9 cellular contexts compared by ENCODE assay signal in genomic region chr5:61055434-61056006, GRCh38.
DNase-seq lines count a peak whose midpoint lies in the region; ATAC-seq, FAIRE-seq and TF ChIP-seq lines count a peak whose summit lies in the region.
"Had no signal": no experiment of that assay in that cellular context is flagged by ENCODE, and none has a peak within 500 bp of the region (broad histone marks: within the 10 kb centered on the region; RNA-seq: fewer than 3 reads in every experiment).

No MANE protein-coding gene starts in this region.

- TF ChIP-seq POLR2A in endothelial cell of umbilical vein (IDR thresholded peaks at IDR 0.05; ENCODE audit: low read depth, low read length) = no peak

- FAIRE-seq in A204.1 (lab: Jason Lieb, UNC) = peak; percentile 52
- peak; percentile 75 for FAIRE-seq in endothelial cell of umbilical vein (lab: Jason Lieb, UNC)

- no peak overlapping the region for H3K4me3 Mint-ChIP-seq in neural progenitor cell
- no peak overlapping the region for H3K4me3 Mint-ChIP-seq in activated CD4-positive, alpha-beta memory T cell treated with anti-CD3 and anti-CD28 coated beads for 36 hours
- H3K4me3 Mint-ChIP-seq: dendritic cell treated with granulocyte-macrophage colony-stimulating factor and Interleukin-4, amounts not matched to agents 40 ng/mL and 50 ng/mL, for 4 days had no signal

- peaks cover 10% of the 10 kb centered on the region for H3K4me1 Mint-ChIP-seq in neural progenitor cell
- H3K4me1 Mint-ChIP-seq in activated CD4-positive, alpha-beta memory T cell treated with anti-CD3 and anti-CD28 coated beads for 36 hours (ENCODE audit: low read depth) = peaks cover 4% of the 10 kb centered on the region

- no peak overlapping the region for H3K4me2 ChIP-seq in endothelial cell of umbilical vein (ENCODE audit: insufficient read depth, low read length)
- H3K4me2 ChIP-seq in neural progenitor cell = no peak overlapping the region

- no peaks in the 10 kb centered on the region for H3K79me2 ChIP-seq in endothelial cell of umbilical vein (ENCODE audit: control insufficient read depth, insufficient read depth, low read length)
- no peaks in the 10 kb centered on the region for H3K79me2 ChIP-seq in neural progenitor cell (ENCODE audit: low read depth)

- intact Hi-C loops in endothelial cell of umbilical vein (cut with micrococcal nuclease) = loop anchor here (1.0 to 5.0 kb wide), 10 partner anchors 97 to 1087 kb away; partner anchors contain the start of gene SMIM15
- intact Hi-C loops in activated CD4-positive, alpha-beta memory T cell treated with anti-CD3 and anti-CD28 coated beads for 36 hours (cut with micrococcal nuclease) = loop anchor here (1.0 to 10.0 kb wide), 3 partner anchors 107 to 603 kb away; partner anchors contain the start of genes SMIM15 and ZSWIM6

- POLR2A ChIA-PET in endothelial cell of umbilical vein (lab: Charles Lee) = no interaction called here
- POLR2A ChIA-PET in activated CD4-positive, alpha-beta memory T cell treated with anti-CD3 and anti-CD28 coated beads for 36 hours (lab: Charles Lee) = no interaction called here

- peak; percentile 22 for DNase-seq in GM12864 (ENCODE audit: low read depth)
- peak; percentile 66 for DNase-seq in LHCN-M2 (ENCODE audit: low read depth)
- DNase-seq in RKO (ENCODE audit: low spot score) = peak; percentile 72
- DNase-seq in endothelial cell of umbilical vein (ENCODE audit: low read depth, low spot score) = peak; percentile 66
- DNase-seq in neural progenitor cell (ENCODE audit: low spot score) = peak; percentile 52
- DNase-seq in activated CD4-positive, alpha-beta memory T cell treated with anti-CD3 and anti-CD28 coated beads for 36 hours = no peak

- H3K9me3 ChIP-seq in endothelial cell of umbilical vein (replicated peaks; ENCODE audit: control insufficient read depth, insufficient read depth, low read length) (no peaks in the 10 kb centered on the region), neural progenitor cell (ENCODE audit: low read depth) (no peaks in the 10 kb centered on the region)

- no TSS peak for BruUV-seq in endothelial cell of umbilical vein (replicated peaks; lab: Mats Ljungman, UMichigan)

- no peak overlapping the region for H3K27ac ChIP-seq in endothelial cell of umbilical vein (ENCODE audit: insufficient read depth, low read depth, low read length)
- no peak overlapping the region for H3K27ac ChIP-seq in neural progenitor cell

- dilution Hi-C loops in endothelial cell of umbilical vein (cut with MboI; ENCODE audit: extremely low pct_ligation_motif_present, low sequenced_read_pairs) = no loop called here

- peaks cover 2% of the 10 kb centered on the region for H4K20me1 ChIP-seq in endothelial cell of umbilical vein (replicated peaks; ENCODE audit: control insufficient read depth, extremely low read depth, insufficient read depth, low read length)
- H4K20me1 ChIP-seq in neural progenitor cell (ENCODE audit: low read depth) = no peaks in the 10 kb centered on the region

- no peaks in the 10 kb centered on the region for H3K27me3 ChIP-seq in endothelial cell of umbilical vein (ENCODE audit: control insufficient read depth in 2 of 2, insufficient read depth in 2 of 2, low read length in 2 of 2)
- H3K27me3 ChIP-seq in neural progenitor cell = no peaks in the 10 kb centered on the region

- TF ChIP-seq CTCF in GM12864 (IDR thresholded peaks at IDR 0.05; ENCODE audit: low read depth, low read length, missing control alignments) (peak; percentile 56), endothelial cell of umbilical vein (IDR thresholded peaks at IDR 0.05; ENCODE audit: extremely low read depth in 1 of 2, insufficient read depth in 1 of 2, low read depth in 1 of 2, low read length in 2 of 2) (peak; percentile 50 to 54), neural progenitor cell (IDR thresholded peaks at IDR 0.05) (peak; percentile 85)

- no peaks in the 10 kb centered on the region for H3K9me3 Mint-ChIP-seq in neural progenitor cell
- no peaks in the 10 kb centered on the region for H3K9me3 Mint-ChIP-seq in activated CD4-positive, alpha-beta memory T cell treated with anti-CD3 and anti-CD28 coated beads for 36 hours
- H3K9me3 Mint-ChIP-seq: dendritic cell treated with granulocyte-macrophage colony-stimulating factor and Interleukin-4, amounts not matched to agents 40 ng/mL and 50 ng/mL, for 4 days had no signal

- no peak for ATAC-seq in GM19452 (IDR thresholded peaks at IDR 0.05; ENCODE audit: unreplicated experiment)

- no peaks in the 10 kb centered on the region for H3K9me1 ChIP-seq in endothelial cell of umbilical vein (replicated peaks; ENCODE audit: control insufficient read depth, extremely low read depth, insufficient read depth, low read length)

- H3K4me3 ChIP-seq in GM12864 (ENCODE audit: low read depth, low read length) (no peak overlapping the region), endothelial cell of umbilical vein (replicated peaks in 1 of 3; ENCODE audit: insufficient read depth in 1 of 3, low read depth in 1 of 3, low read length in 3 of 3) (no peak overlapping the region), neural progenitor cell (no peak overlapping the region)

- H3K4me1 ChIP-seq in endothelial cell of umbilical vein (ENCODE audit: control insufficient read depth, extremely low read depth, insufficient read depth, low read length) (peaks cover 13% of the 10 kb centered on the region), neural progenitor cell (peaks cover 4% of the 10 kb centered on the region)

- H3K36me3 ChIP-seq in endothelial cell of umbilical vein (ENCODE audit: control insufficient read depth in 2 of 2, extremely low read depth in 1 of 2, insufficient read depth in 2 of 2, low read length in 2 of 2) (no peaks in the 10 kb centered on the region), neural progenitor cell (no peaks in the 10 kb centered on the region)

- H2AFZ ChIP-seq in endothelial cell of umbilical vein (ENCODE audit: low read depth, low read length) (no peak overlapping the region), neural progenitor cell (replicated peaks) (no peak overlapping the region)

- H3K9ac ChIP-seq in endothelial cell of umbilical vein (replicated peaks; ENCODE audit: extremely low read depth, insufficient read depth, low read length) (no peak overlapping the region), neural progenitor cell (no peak overlapping the region)

- no peak overlapping the region for H3K27ac Mint-ChIP-seq in neural progenitor cell
- H3K27ac Mint-ChIP-seq in activated CD4-positive, alpha-beta memory T cell treated with anti-CD3 and anti-CD28 coated beads for 36 hours = no peak overlapping the region
- H3K27ac Mint-ChIP-seq: dendritic cell treated with granulocyte-macrophage colony-stimulating factor and Interleukin-4, amounts not matched to agents 40 ng/mL and 50 ng/mL, for 4 days had no signal

- CTCF ChIA-PET in endothelial cell of umbilical vein (lab: Charles Lee) = interaction anchor here (0.6 to 7.9 kb wide), 15 partner anchors 76 to 1088 kb away, joined by 3 to 79 read pairs (median 4); partner anchors contain the start of gene ZSWIM6
- CTCF ChIA-PET in activated CD4-positive, alpha-beta memory T cell treated with anti-CD3 and anti-CD28 coated beads for 36 hours (lab: Charles Lee) = interaction anchor here (0.5 to 3.5 kb wide), 9 partner anchors 12 to 604 kb away, joined by 3 to 29 read pairs (median 3); partner anchors contain the start of gene ZSWIM6

- H3K27me3 Mint-ChIP-seq in neural progenitor cell (ENCODE audit: insufficient read depth, low read depth) = no peaks in the 10 kb centered on the region
- H3K27me3 Mint-ChIP-seq in activated CD4-positive, alpha-beta memory T cell treated with anti-CD3 and anti-CD28 coated beads for 36 hours = no peaks in the 10 kb centered on the region
- H3K27me3 Mint-ChIP-seq: dendritic cell treated with granulocyte-macrophage colony-stimulating factor and Interleukin-4, amounts not matched to agents 40 ng/mL and 50 ng/mL, for 4 days had no signal

- no peaks in the 10 kb centered on the region for H3K36me3 Mint-ChIP-seq in neural progenitor cell
- no peaks in the 10 kb centered on the region for H3K36me3 Mint-ChIP-seq in activated CD4-positive, alpha-beta memory T cell treated with anti-CD3 and anti-CD28 coated beads for 36 hours

- peaks cover 11% of the 10 kb centered on the region for H3F3A ChIP-seq in neural progenitor cell (ENCODE audit: low read depth)

TF ChIP-seq in endothelial cell of umbilical vein, 7 proteins besides CTCF, POLR2A, EP300 and RAD21:
- TF ChIP-seq POLR2AphosphoS5 (IDR thresholded peaks at IDR 0.05; ENCODE audit: insufficient read depth, low read depth, low read length) = no peak
- TF ChIP-seq GATA2 (IDR thresholded peaks at IDR 0.05; ENCODE audit: insufficient read depth, insufficient read length, low read depth, low read length) = no peak
- TF ChIP-seq, protein P1, sequence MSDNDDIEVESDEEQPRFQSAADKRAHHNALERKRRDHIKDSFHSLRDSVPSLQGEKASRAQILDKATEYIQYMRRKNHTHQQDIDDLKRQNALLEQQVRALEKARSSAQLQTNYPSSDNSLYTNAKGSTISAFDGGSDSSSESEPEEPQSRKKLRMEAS (IDR thresholded peaks at IDR 0.05; ENCODE audit: insufficient read depth, insufficient read length) = no peak
- TF ChIP-seq EZH2 (IDR thresholded peaks at IDR 0.05; ENCODE audit: borderline replicate concordance, low read depth, low read length, severe bottlenecking) = no peak
- TF ChIP-seq FOS (IDR thresholded peaks at IDR 0.05; ENCODE audit: borderline replicate concordance, insufficient read depth, low read length) = no peak
- no peak for TF ChIP-seq JUN (IDR thresholded peaks at IDR 0.05; ENCODE audit: borderline replicate concordance, insufficient read depth, insufficient read length, low read depth)
- TF ChIP-seq MYC (IDR thresholded peaks at IDR 0.05; ENCODE audit: low read depth, low read length) = no peak
